ENCODE assay signal across 8 cellular contexts in the genomic region with DNA sequence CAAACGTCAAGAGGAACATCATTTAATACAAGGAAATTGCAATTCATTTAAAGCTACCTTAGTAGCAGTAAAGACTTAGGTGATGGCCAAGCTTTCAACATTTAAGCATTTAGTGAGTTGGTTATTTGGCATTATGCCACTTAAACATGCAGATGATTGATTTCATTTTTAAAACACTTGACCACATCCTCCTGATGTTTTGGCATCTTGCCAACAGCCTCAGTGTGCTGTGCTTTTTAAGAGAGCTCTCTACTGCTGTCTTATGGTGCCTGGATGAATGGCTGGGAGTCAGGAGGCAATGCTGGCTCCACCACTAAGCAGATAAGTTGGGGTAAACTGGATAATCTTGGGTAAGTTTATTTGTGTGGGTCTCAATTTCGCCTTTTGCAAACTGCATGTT.
DNase-seq lines count a peak whose midpoint lies in the region; ATAC-seq and TF ChIP-seq lines count a peak whose summit lies in the region.

No MANE protein-coding gene starts in this region.

- in situ Hi-C loops in G401 (cut with HindIII; ENCODE audit: low sequenced_read_pairs): no loop called here

- peak; percentile 34 to 76 for DNase-seq in NCI-H524 (lab: John Stamatoyannopoulos, UW)
- no peak for DNase-seq in NCI-H524 treated with DMSO at 0.1 percent for 48 hours (lab: John Stamatoyannopoulos, UW)
- peak; percentile 37 for DNase-seq in NCI-H82 treated with DMSO at 0.1 percent for 48 hours (lab: John Stamatoyannopoulos, UW; ENCODE audit: unreplicated experiment)
- peak; percentile 56 for DNase-seq in activated CD8-positive, alpha-beta memory T cell treated with anti-CD3 and anti-CD28 coated beads, Interleukin-2, amount 50 U/mL, for 4 hours
- DNase-seq in fibroblast of pulmonary artery (ENCODE audit: low read depth): peak; percentile 70
- DNase-seq in stimulated activated CD4-positive, alpha-beta T cell treated with anti-CD3 and anti-CD28 coated beads, Interleukin-2, amount 100 ng/mL, for 4 hours (ENCODE audit: low read depth): peak; percentile 47
- DNase-seq in G401 (ENCODE audit: low spot score): no peak

- no peak overlapping the region for H3K4me3 ChIP-seq in fibroblast of pulmonary artery (replicated peaks; ENCODE audit: low read depth, low read length)

- peak; percentile 94 for ATAC-seq in HG03139 (IDR thresholded peaks at IDR 0.05; ENCODE audit: unreplicated experiment)

- peak; percentile 24 for TF ChIP-seq CTCF in fibroblast of pulmonary artery (IDR thresholded peaks at IDR 0.05; ENCODE audit: low read length, missing control alignments)

Comparison
In these comparisons a context has a peak if more than half of its experiments do, and no peak if none do; other contexts are left out.
1. DNase-seq: peak in NCI-H524 (2 of 2), NCI-H82 treated with DMSO at 0.1 percent for 48 hours (single experiment), activated CD8-positive, alpha-beta memory T cell treated with anti-CD3 and anti-CD28 coated beads, Interleukin-2, amount 50 U/mL, for 4 hours (single experiment), fibroblast of pulmonary artery (single experiment) and stimulated activated CD4-positive, alpha-beta T cell treated with anti-CD3 and anti-CD28 coated beads, Interleukin-2, amount 100 ng/mL, for 4 hours (single experiment); none in NCI-H524 treated with DMSO at 0.1 percent for 48 hours (single experiment) and G401 (single experiment).